ENCODE assay signal across 8 cellular contexts in the genomic region with DNA sequence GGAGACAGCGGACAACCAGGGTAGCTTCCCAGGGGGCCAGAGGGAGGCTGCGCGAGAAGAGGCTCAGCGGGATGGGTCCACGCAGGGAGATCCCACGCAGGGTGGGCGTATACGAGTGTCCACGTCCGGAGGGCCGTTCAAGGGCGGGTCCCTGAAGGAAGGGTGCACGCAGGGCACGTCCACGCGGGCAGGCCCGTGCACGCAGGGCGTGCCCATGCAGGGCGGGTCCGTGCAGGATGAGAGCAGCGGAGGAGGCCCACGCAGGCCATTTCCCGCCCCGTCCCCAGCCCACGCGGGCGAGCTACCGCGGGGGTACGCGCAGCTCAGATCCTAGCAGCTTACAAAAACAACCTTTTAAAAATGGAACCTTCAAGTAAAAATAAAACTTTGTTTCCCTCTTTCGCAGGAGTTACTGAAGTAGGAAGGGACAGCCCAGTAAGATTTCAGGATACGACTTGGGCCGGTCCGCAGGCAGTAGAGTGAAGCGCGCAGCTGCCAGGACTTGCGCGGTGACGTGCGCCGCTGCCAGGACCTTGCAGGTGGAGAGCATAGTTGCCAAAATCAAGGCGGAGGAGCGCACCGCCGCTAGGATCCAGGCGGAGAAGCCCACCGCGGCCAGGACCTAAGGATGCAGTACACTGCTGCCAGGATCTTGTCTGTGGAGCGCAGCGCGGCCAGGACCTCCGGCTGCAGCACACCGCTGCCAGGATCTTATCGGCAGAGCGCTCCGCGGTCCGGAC. TPM values are rescaled to one million over a fixed set of nuclear protein-coding genes. Genes with fewer than 3 reads are reported as not detected.
DNase-seq lines count a peak whose midpoint lies in the region; ATAC-seq and TF ChIP-seq lines count a peak whose summit lies in the region.

No MANE protein-coding gene starts in this region.

- H3K9ac ChIP-seq in neuronal stem cell (ENCODE audit: low read depth, low read length, poor library complexity): peak overlapping the region; percentile 99

- no CpG with 5 or more reads among the region's 60 CpGs for WGBS in neuronal stem cell (ENCODE audit: extremely low coverage in 2 of 2, insufficient read length in 2 of 2, insufficient replicate concordance in 1 of 2), 2 donors

- H4K8ac ChIP-seq in neuronal stem cell (ENCODE audit: low read depth, low read length): peak overlapping the region; percentile 97

- H3K27ac ChIP-seq in KOPT-K1 (ENCODE audit: low read depth, low read length, poor library complexity, severe bottlenecking) (peak overlapping the region; percentile 86), foreskin keratinocyte (peak overlapping the region; percentile 98), neuronal stem cell (replicated peaks; ENCODE audit: low read length) (peak overlapping the region; percentile 96), substantia nigra (ENCODE audit: low read depth, low read length, poor library complexity, severe bottlenecking) (peak overlapping the region; percentile 100)

- H4K91ac ChIP-seq in neuronal stem cell (ENCODE audit: low read depth, low read length, poor library complexity): no peak overlapping the region

- H3K9me3 ChIP-seq in KOPT-K1 (ENCODE audit: insufficient read depth, low read length, poor library complexity, severe bottlenecking): no peaks in the 10 kb centered on the region
- H3K9me3 ChIP-seq in neuronal stem cell (replicated peaks in 1 of 2; ENCODE audit: control insufficient read depth in 2 of 2, insufficient read depth in 1 of 2, low read depth in 1 of 2, low read length in 2 of 2): no peaks in the 10 kb centered on the region

- no peak overlapping the region for H2BK12ac ChIP-seq in neuronal stem cell (ENCODE audit: low read length)

- no peak overlapping the region for H2BK120ac ChIP-seq in neuronal stem cell (ENCODE audit: low read depth, low read length)

- peak overlapping the region; percentile 77 for H3K14ac ChIP-seq in neuronal stem cell (ENCODE audit: low read length)

- peak overlapping the region; percentile 91 for H3K4me2 ChIP-seq in neuronal stem cell (ENCODE audit: insufficient read depth, low read length, poor library complexity, severe bottlenecking)

- no peak for TF ChIP-seq CTCF in foreskin keratinocyte (conservative IDR thresholded peaks at IDR 0.05)

- H2AFZ ChIP-seq in neuronal stem cell (ENCODE audit: low read length): peak overlapping the region; percentile 98

- peaks cover 4% of the 10 kb centered on the region for H3K79me1 ChIP-seq in neuronal stem cell (ENCODE audit: low read depth, low read length)

- peak overlapping the region; percentile 93 for H3K4ac ChIP-seq in neuronal stem cell (ENCODE audit: low read length)

- H3K36me3 ChIP-seq in KOPT-K1 (ENCODE audit: insufficient read depth, low read length) (peaks cover 25% of the 10 kb centered on the region), neuronal stem cell (replicated peaks in 1 of 2; ENCODE audit: control insufficient read depth in 2 of 2, insufficient read depth in 2 of 2, low read length in 2 of 2) (peaks cover 12 to 32% of the 10 kb centered on the region in 2 donors)

- peak overlapping the region; percentile 96 for H3K18ac ChIP-seq in neuronal stem cell (ENCODE audit: low read length)

- peak; percentile 88 for DNase-seq in EL
- peak; percentile 85 to 86 for DNase-seq in SHP77 (lab: John Stamatoyannopoulos, UW)
- DNase-seq in activated gamma-delta T cell (lab: John Stamatoyannopoulos, UW): peak; percentile 67
- peak; percentile 83 to 92 for DNase-seq in foreskin keratinocyte
- peak; percentile 78 for DNase-seq in neuronal stem cell (ENCODE audit: low spot score)
- peak in 48 of 49 donors; percentile 58 to 93 (median 76) for DNase-seq in substantia nigra (lab: John Stamatoyannopoulos, UW)

- H3K23ac ChIP-seq in neuronal stem cell (ENCODE audit: low read depth, low read length, poor library complexity): peak overlapping the region; percentile 97

- H3K27me3 ChIP-seq in foreskin keratinocyte: peaks cover 4% of the 10 kb centered on the region
- no peaks in the 10 kb centered on the region for H3K27me3 ChIP-seq in neuronal stem cell (ENCODE audit: control insufficient read depth in 3 of 3, insufficient read depth in 3 of 3, low read depth in 1 of 3, low read length in 3 of 3)

- ATAC-seq in GM21825 (IDR thresholded peaks at IDR 0.05; ENCODE audit: unreplicated experiment) (peak; percentile 45), foreskin keratinocyte (peak; percentile 72)

- H3K4me1 ChIP-seq in foreskin keratinocyte (no peaks in the 10 kb centered on the region), neuronal stem cell (ENCODE audit: control insufficient read depth in 2 of 2, insufficient read depth in 1 of 2, low read depth in 1 of 2, low read length in 2 of 2) (peaks cover 5 to 8% of the 10 kb centered on the region in 2 donors)

- H2AK5ac ChIP-seq in neuronal stem cell (ENCODE audit: low read depth, low read length): peak overlapping the region; percentile 14

- peak overlapping the region; percentile 91 for H2BK5ac ChIP-seq in neuronal stem cell (ENCODE audit: low read length)

- H2BK15ac ChIP-seq in neuronal stem cell (ENCODE audit: low read length): peak overlapping the region; percentile 74

- H3K4me3 ChIP-seq in neuronal stem cell (ENCODE audit: low read length in 2 of 2): peak overlapping the region; percentile 95 to 98

RNA-seq across cellular contexts. Expression of a gene that starts 0.4 kb away (rescaled TPM):
- 51.9 and 56.8 TPM in 2 replicates for total RNA-seq in foreskin keratinocyte
- 55.1 and 60.3 TPM in 2 replicates for polyA plus RNA-seq in foreskin keratinocyte
- polyA plus RNA-seq in neuronal stem cell (2013, experiment 1 of 2): 35.9 TPM
- 35.7 TPM for polyA plus RNA-seq in neuronal stem cell (2013, experiment 2 of 2)

Comparison
In these comparisons a context has a peak if more than half of its experiments do, and no peak if none do; other contexts are left out.
1. Peak in every context shown above with its lines: DNase-seq, ATAC-seq, H3K4me3 ChIP-seq and H3K27ac ChIP-seq.